Comparison of ENCODE assay signal across 16 cellular contexts in the genomic region with DNA sequence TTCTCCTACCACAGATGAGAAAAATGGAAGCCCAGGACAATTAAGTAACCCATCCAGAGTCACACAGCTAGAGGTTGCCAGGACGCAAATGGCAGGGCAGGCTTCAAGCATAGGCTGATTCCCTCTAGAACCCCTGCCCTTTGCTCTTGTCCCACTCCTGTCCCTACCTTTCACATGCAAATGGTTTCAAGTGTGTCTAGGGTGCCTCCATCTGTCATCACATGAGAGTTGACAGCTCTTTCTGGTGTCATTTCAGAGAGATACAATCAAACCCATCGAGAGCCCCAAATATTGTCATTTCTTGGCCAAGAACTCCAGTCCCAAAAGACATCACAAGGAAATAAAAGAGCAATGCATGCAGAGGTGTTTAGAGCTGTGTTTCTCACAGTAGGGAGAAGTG. TPM values are rescaled to one million over a fixed set of nuclear protein-coding genes. Genes with fewer than 3 reads are reported as not detected.
A peak's percentile ranks its signal among the peaks of the same experiment; 100 is the strongest.
DNase-seq lines count a peak whose midpoint lies in the region; ATAC-seq and TF ChIP-seq lines count a peak whose summit lies in the region.
"Had no signal": no experiment of that assay in that cellular context is flagged by ENCODE, and none has a peak within 500 bp of the region (broad histone marks: within the 10 kb centered on the region; RNA-seq: fewer than 3 reads in every experiment).

No MANE protein-coding gene starts in this region.

- H3K23ac ChIP-seq in mesendoderm (ENCODE audit: low read length): no peak overlapping the region

- no peak overlapping the region for H2BK15ac ChIP-seq in mesendoderm (replicated peaks; ENCODE audit: low read depth)

- peaks cover 54% of the 10 kb centered on the region for H3K79me1 ChIP-seq in mesendoderm (ENCODE audit: low read length)

- no peak for TF ChIP-seq CTCF in CD4-positive, alpha-beta T cell (IDR thresholded peaks at IDR 0.05)

- H3K4me1 Mint-ChIP-seq in CD4-positive, alpha-beta T cell (ENCODE audit: low read depth): peaks cover 93% of the 10 kb centered on the region
- H3K4me1 Mint-ChIP-seq in T-cell: peaks cover 90 to 96% (median 92%) of the 10 kb centered on the region in 3 donors
- peaks cover 99% of the 10 kb centered on the region in 2 donors for H3K4me1 Mint-ChIP-seq in immature natural killer cell

- peaks cover 96% of the 10 kb centered on the region for H4K20me1 ChIP-seq in BLaER1

- CTCF ChIA-PET in CD4-positive, alpha-beta T cell (lab: Charles Lee): interaction anchor here (0.9 kb wide), 1 partner anchor 43 kb away, joined by 3 read pairs; no protein-coding TSS in a partner anchor
- CTCF ChIA-PET in T-cell (lab: Charles Lee): interaction anchor here in 1 of 2 donors (0.6 kb wide), 1 partner anchor 36 kb away, joined by 3 read pairs; no protein-coding TSS in a partner anchor

- H3K4me3 Mint-ChIP-seq in CD4-positive, alpha-beta T cell: peak overlapping the region; percentile 6
- H3K4me3 Mint-ChIP-seq in T-cell: peak overlapping the region in 1 of 3 donors; percentile 77
- H3K4me3 Mint-ChIP-seq in immature natural killer cell: peak overlapping the region; percentile 73 to 87 (median 76)
- H3K4me3 Mint-ChIP-seq: activated naive CD4-positive, alpha-beta T cell treated with anti-CD3 and anti-CD28 coated beads for 36 hours had no signal

- no peak overlapping the region for H4K5ac ChIP-seq in mesendoderm (ENCODE audit: low read length)

- no CpG with 5 or more reads among the region's 2 CpGs for WGBS in mesendoderm (ENCODE audit: extremely low coverage, insufficient coverage, low lambda C conversion rate)

- H3K27ac ChIP-seq in BLaER1: no peak overlapping the region
- no peak overlapping the region for H3K27ac ChIP-seq in CD4-positive, alpha-beta T cell (ENCODE audit: low read depth, low read length)
- H3K27ac ChIP-seq in mesendoderm (ENCODE audit: low read depth, low read length): no peak overlapping the region
- H3K27ac ChIP-seq: prostate gland had no signal

- no peaks in the 10 kb centered on the region for H3K27me3 Mint-ChIP-seq in CD4-positive, alpha-beta T cell
- H3K27me3 Mint-ChIP-seq in T-cell (no peaks in the 10 kb centered on the region), immature natural killer cell (ENCODE audit: low read depth in 3 of 3) (peaks cover 9 to 28% (median 22%) of the 10 kb centered on the region in 3 donors)

- no peak overlapping the region for H4K8ac ChIP-seq in mesendoderm (ENCODE audit: low read depth, low read length)

- no peak overlapping the region for H2BK120ac ChIP-seq in mesendoderm (ENCODE audit: low read depth, low read length)

- H3K4me1 ChIP-seq in BLaER1: peaks cover 96% of the 10 kb centered on the region
- H3K4me1 ChIP-seq in mesendoderm (ENCODE audit: control insufficient read depth, low read depth, low read length): peaks cover 19% of the 10 kb centered on the region

- no peak for DNase-seq in CD4-positive, alpha-beta T cell
- DNase-seq in T-cell (no peak), immature natural killer cell (no peak), glomerular visceral epithelial cell (ENCODE audit: extremely low spot score) (no peak), mesendoderm (no peak), GM03348 (ENCODE audit: low spot score) (no peak), NCI-H2171 treated with DMSO at 0.1 percent for 48 hours (lab: John Stamatoyannopoulos, UW) (no peak)
- DNase-seq: activated naive CD4-positive, alpha-beta T cell treated with anti-CD3 and anti-CD28 coated beads for 36 hours; C1 segment of cervical spinal cord; MM.1S; NCI-H2081 treated with DMSO at 0.1 percent for 48 hours; NCI-H748 treated with DMSO at 0.1 percent for 48 hours; RPMI8226 had no signal

- H3K9me3 ChIP-seq in BLaER1: no peaks in the 10 kb centered on the region
- H3K9me3 ChIP-seq in CD4-positive, alpha-beta T cell (ENCODE audit: control insufficient read depth, low read length): no peaks in the 10 kb centered on the region
- H3K9me3 ChIP-seq: gastroesophageal sphincter, prostate gland had no signal

- H2BK5ac ChIP-seq in mesendoderm (ENCODE audit: low read length): no peak overlapping the region

- H3K79me2 ChIP-seq in mesendoderm (ENCODE audit: control insufficient read depth, insufficient read depth, low read length): peaks cover 85% of the 10 kb centered on the region

- no peak for ATAC-seq in CD4-positive, alpha-beta T cell (ENCODE audit: poor library complexity)
- ATAC-seq in T-cell (replicated peaks in 1 of 4): no peak
- ATAC-seq: gastroesophageal sphincter had no signal

- H3K18ac ChIP-seq in mesendoderm (ENCODE audit: low read length): no peak overlapping the region

- H3K36me3 Mint-ChIP-seq in CD4-positive, alpha-beta T cell (ENCODE audit: low read depth): peaks cover 3% of the 10 kb centered on the region
- peaks cover 4% of the 10 kb centered on the region for H3K36me3 Mint-ChIP-seq in T-cell
- H3K36me3 Mint-ChIP-seq in immature natural killer cell: peaks cover 0 to 3% (median 0%) of the 10 kb centered on the region in 3 donors

- H3K4ac ChIP-seq in mesendoderm (ENCODE audit: low read depth, low read length): no peak overlapping the region

- POLR2A ChIA-PET in CD4-positive, alpha-beta T cell (lab: Charles Lee): interaction anchor here (1.2 kb wide), 1 partner anchor 275 kb away, joined by 3 read pairs; no protein-coding TSS in a partner anchor
- POLR2A ChIA-PET in T-cell (lab: Charles Lee): no interaction called here

- H3K9ac ChIP-seq in BLaER1 (no peak overlapping the region), mesendoderm (ENCODE audit: low read length) (no peak overlapping the region)

- H3K27me3 ChIP-seq in BLaER1 (no peaks in the 10 kb centered on the region), mesendoderm (ENCODE audit: insufficient read depth, low read length, poor library complexity) (no peaks in the 10 kb centered on the region)
- no peaks in the 10 kb centered on the region for H3K27me3 ChIP-seq in CD4-positive, alpha-beta T cell (ENCODE audit: control insufficient read depth, insufficient read depth, low read length)
- H3K27me3 ChIP-seq: gastroesophageal sphincter had no signal

- H3K27ac Mint-ChIP-seq in CD4-positive, alpha-beta T cell: peak overlapping the region; percentile 52
- peak overlapping the region; percentile 11 to 80 for H3K27ac Mint-ChIP-seq in T-cell
- H3K27ac Mint-ChIP-seq in immature natural killer cell: peak overlapping the region; percentile 95 to 99 (median 98)

- intact Hi-C loops in CD4-positive, alpha-beta T cell (cut with DNase I, micrococcal nuclease): no loop called here

- H3K4me3 ChIP-seq in BLaER1 (no peak overlapping the region), mesendoderm (ENCODE audit: low read length) (no peak overlapping the region)
- H3K4me3 ChIP-seq: gastroesophageal sphincter, prostate gland had no signal

- peaks cover 39% of the 10 kb centered on the region for H3K36me3 ChIP-seq in BLaER1
- H3K36me3 ChIP-seq in mesendoderm (ENCODE audit: control insufficient read depth, insufficient read depth, low read length): no peaks in the 10 kb centered on the region
- H3K36me3 ChIP-seq: prostate gland had no signal

- no peaks in the 10 kb centered on the region for H3K9me3 Mint-ChIP-seq in CD4-positive, alpha-beta T cell
- H3K9me3 Mint-ChIP-seq in T-cell (no peaks in the 10 kb centered on the region), immature natural killer cell (peaks cover 0 to 2% (median 0%) of the 10 kb centered on the region in 6 donors)
- H3K9me3 Mint-ChIP-seq: activated naive CD4-positive, alpha-beta T cell treated with anti-CD3 and anti-CD28 coated beads for 36 hours had no signal

- H3K56ac ChIP-seq in mesendoderm (ENCODE audit: low read length): no peak overlapping the region

- no peak overlapping the region for H2AK5ac ChIP-seq in mesendoderm (ENCODE audit: low read length)

- H3K4me2 ChIP-seq in BLaER1 (peak overlapping the region; percentile 86), mesendoderm (ENCODE audit: low read length) (no peak overlapping the region)

RNA-seq across cellular contexts. Expression of gene CCDC12, which starts 23.7 kb away (rescaled TPM):
- total RNA-seq in CD4-positive, alpha-beta T cell: 10 to 100 TPM; 57.5 to 59.5 TPM
- total RNA-seq in T-cell: 10 to 100 TPM; 66.5 to 78.4 (median 72.8) TPM
- 100 to 1,000 TPM; 114 to 174 (median 129) TPM for polyA plus RNA-seq in immature natural killer cell
- polyA plus RNA-seq in mesendoderm (2013, experiment 1 of 2): 49.1 TPM
- 48.9 TPM for polyA plus RNA-seq in mesendoderm (2013, experiment 2 of 2)

RNA-seq across cellular contexts. Expression of gene NBEAL2, which starts 26.7 kb away (rescaled TPM):
- total RNA-seq in CD4-positive, alpha-beta T cell: 100 to 1,000 TPM; 163 to 170 TPM
- 100 to 1,000 TPM; 141 to 206 (median 182) TPM for total RNA-seq in T-cell
- polyA plus RNA-seq in immature natural killer cell: 10 to 100 TPM in 1 of 3 donors, 1 to 10 TPM in 2; 7.9 to 28.4 (median 9.9) TPM
- 11.0 TPM for polyA plus RNA-seq in mesendoderm (2013, experiment 1 of 2)
- 11.0 TPM for polyA plus RNA-seq in mesendoderm (2013, experiment 2 of 2)

Comparison
In these comparisons a context has a peak if more than half of its experiments do, and no peak if none do; other contexts are left out.
1. H3K27ac Mint-ChIP-seq: peak in every context shown above with its lines; median percentile 98 in immature natural killer cell; 52 in CD4-positive, alpha-beta T cell; 46 in T-cell.